8 cellular contexts compared by ENCODE assay signal in the genomic region with DNA sequence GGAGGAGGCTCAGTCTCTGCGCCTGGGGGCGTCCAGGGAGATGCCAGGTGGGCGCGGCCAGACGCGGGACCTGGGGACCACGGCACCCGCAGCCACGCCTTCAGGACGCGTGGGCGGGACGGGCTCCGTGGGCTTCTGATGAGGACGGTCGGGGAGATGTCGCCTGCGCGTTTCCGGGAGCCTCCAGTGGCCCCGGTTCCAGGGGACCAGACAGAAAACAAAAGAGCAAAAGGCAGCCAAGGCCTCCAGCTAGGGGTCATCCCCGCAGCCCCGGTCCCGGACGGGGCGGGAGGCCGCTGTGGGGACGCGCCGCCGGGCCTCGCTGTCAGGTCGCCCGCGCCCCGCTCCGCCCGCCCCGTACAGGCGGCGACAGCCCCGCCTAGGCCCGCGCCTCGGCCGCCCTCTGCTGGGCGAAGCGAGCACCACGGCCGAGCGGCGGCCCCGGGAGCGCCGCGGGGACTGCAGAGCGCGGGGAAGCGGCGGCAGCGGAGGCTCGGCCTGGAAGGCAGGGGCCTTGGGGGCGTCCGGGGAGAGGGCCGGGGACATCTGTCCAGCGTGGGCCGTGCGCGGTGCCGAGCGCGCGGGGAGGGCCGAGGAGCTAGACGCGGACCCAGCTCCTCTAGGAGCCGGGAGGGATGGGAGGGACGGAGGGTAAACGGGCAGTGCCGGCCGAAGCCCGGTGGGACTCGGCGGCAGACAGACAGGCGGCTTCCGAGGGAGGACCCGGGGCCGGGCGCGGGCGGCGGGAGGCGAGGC. TPM values are rescaled to one million over a fixed set of nuclear protein-coding genes. Genes with fewer than 3 reads are reported as not detected.
DNase-seq lines count a peak whose midpoint lies in the region; TF ChIP-seq lines count a peak whose summit lies in the region.

No MANE protein-coding gene starts in this region.

- H3K9ac ChIP-seq in OCI-LY1 (ENCODE audit: low read length) (peak overlapping the region; percentile 63), muscle layer of colon (ENCODE audit: low read length) (no peak overlapping the region)

- DNase-seq in COLO829 (ENCODE audit: low spot score) (peak; percentile 52), GM20000 (ENCODE audit: low spot score) (peak; percentile 97), HS-27A (ENCODE audit: low read depth) (peak; percentile 34), activated T-cell treated with anti-CD3 and anti-CD28 coated beads for 48 hours (ENCODE audit: low read depth) (peak; percentile 82)
- peak; percentile 50 for DNase-seq in stimulated activated CD8-positive, alpha-beta memory T cell treated with anti-CD3 and anti-CD28 coated beads, Interleukin-7, amount 100 ng/mL, for 24 hours (ENCODE audit: low read depth)

- peak overlapping the region; percentile 69 for H3K4me3 ChIP-seq in OCI-LY1 (ENCODE audit: low read depth, low read length, poor library complexity, severe bottlenecking)
- H3K4me3 ChIP-seq in esophagus (ENCODE audit: low read depth in 1 of 2, low read length in 2 of 2) = peak overlapping the region; percentile 47 to 76
- peak overlapping the region; percentile 52 to 56 for H3K4me3 ChIP-seq in muscle layer of colon (ENCODE audit: low read depth in 1 of 2, low read length in 2 of 2)

- WGBS in esophagus, 2 donors = 0 to 1% methylated on average over 81 to 93 of the region's 93 CpGs

- H3K9me2 ChIP-seq in OCI-LY1 (ENCODE audit: low read depth, low read length) = no peaks in the 10 kb centered on the region

- H3K27me3 ChIP-seq in OCI-LY1 (ENCODE audit: insufficient read depth, low read length) (no peaks in the 10 kb centered on the region; the same call in 1 of the 2 replicates), esophagus (ENCODE audit: control insufficient read depth in 1 of 2, insufficient read depth in 2 of 2, low read length in 2 of 2) (no peaks in the 10 kb centered on the region), muscle layer of colon (ENCODE audit: control insufficient read depth in 1 of 2, insufficient read depth in 2 of 2, low read length in 2 of 2) (no peaks in the 10 kb centered on the region)

- no peaks in the 10 kb centered on the region for H3K79me2 ChIP-seq in OCI-LY1 (ENCODE audit: insufficient read depth, low read length)

- peak; percentile 96 for TF ChIP-seq CTCF in GM20000 (IDR thresholded peaks at IDR 0.05; ENCODE audit: extremely low read depth, missing control alignments)
- peak; percentile 41 for TF ChIP-seq CTCF in OCI-LY1 (IDR thresholded peaks at IDR 0.05; ENCODE audit: low read length)

- H3K36me3 ChIP-seq in OCI-LY1 (ENCODE audit: insufficient read depth, low read length) = no peaks in the 10 kb centered on the region
- no peaks in the 10 kb centered on the region for H3K36me3 ChIP-seq in esophagus (ENCODE audit: control insufficient read depth in 2 of 2, insufficient read depth in 2 of 2, low read length in 1 of 2)
- H3K36me3 ChIP-seq in muscle layer of colon (ENCODE audit: insufficient read depth, low read length) = no peaks in the 10 kb centered on the region

- H4K20me1 ChIP-seq in OCI-LY1 (ENCODE audit: insufficient read depth, low read length) = no peaks in the 10 kb centered on the region

- no peaks in the 10 kb centered on the region for H3F3A ChIP-seq in OCI-LY1 (ENCODE audit: insufficient read depth, low read length)

- H3K27ac ChIP-seq in OCI-LY1 (ENCODE audit: low read depth, low read length, poor library complexity, severe bottlenecking) (no peak overlapping the region), esophagus (ENCODE audit: low read depth in 2 of 2, low read length in 1 of 2) (peak overlapping the region; percentile 80 to 95), muscle layer of colon (ENCODE audit: low read depth, low read length) (peak overlapping the region; percentile 48)

- H3K4me1 ChIP-seq in OCI-LY1 (ENCODE audit: insufficient read depth, low read length, severe bottlenecking) (peaks cover 27% of the 10 kb centered on the region), esophagus (ENCODE audit: control insufficient read depth in 2 of 2, insufficient read depth in 2 of 2, low read length in 1 of 2) (peaks cover 0 to 3% of the 10 kb centered on the region in 2 donors), muscle layer of colon (ENCODE audit: insufficient read depth, low read length) (peaks cover 3% of the 10 kb centered on the region)

- 0 out of 2 replicates have a peak overlapping the region, but pooled peaks have one; percentile 44 for H2AFZ ChIP-seq in OCI-LY1 (ENCODE audit: low read length)

- H3K9me3 ChIP-seq in OCI-LY1 (ENCODE audit: low read length) (no peaks in the 10 kb centered on the region), esophagus (ENCODE audit: control insufficient read depth in 2 of 2, insufficient read depth in 1 of 2, low read depth in 1 of 2, low read length in 1 of 2) (no peaks in the 10 kb centered on the region), muscle layer of colon (ENCODE audit: low read length) (no peaks in the 10 kb centered on the region)

- H3K4me2 ChIP-seq in OCI-LY1 (ENCODE audit: low read length) = peak overlapping the region; percentile 69

RNA-seq across cellular contexts. Expression of gene TMEM242, which starts 48.7 kb away (rescaled TPM):
- 1 to 10 TPM; 4.8 to 5.4 TPM for polyA plus RNA-seq in esophagus

Comparison
In these comparisons a context has a peak if more than half of its experiments do, and no peak if none do; other contexts are left out.
1. DNase-seq: peak in every context shown above with its lines; median percentile 97 in GM20000; 82 in activated T-cell treated with anti-CD3 and anti-CD28 coated beads for 48 hours; 52 in COLO829; 50 in stimulated activated CD8-positive, alpha-beta memory T cell treated with anti-CD3 and anti-CD28 coated beads, Interleukin-7, amount 100 ng/mL, for 24 hours; 34 in HS-27A.